Comparison of ENCODE assay signal across 8 cellular contexts in the genomic region with DNA sequence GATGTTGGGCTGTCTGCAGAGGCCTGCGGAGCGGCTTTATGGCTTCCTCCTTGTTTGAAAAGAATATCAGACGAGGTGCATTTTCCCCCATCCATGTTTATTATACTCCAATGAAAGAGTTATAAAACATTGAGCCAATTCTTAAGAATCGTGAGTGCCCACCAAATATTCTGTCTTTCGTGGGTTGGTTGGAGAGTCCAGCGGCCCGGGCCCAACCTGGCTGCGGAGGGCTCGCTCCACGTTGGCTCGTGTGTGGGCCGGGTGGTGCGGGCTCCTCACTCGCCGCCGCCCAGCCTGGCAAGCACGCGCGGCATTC. TPM values are rescaled to one million over a fixed set of nuclear protein-coding genes. Genes with fewer than 3 reads are reported as not detected.
DNase-seq lines count a peak whose midpoint lies in the region; ATAC-seq and TF ChIP-seq lines count a peak whose summit lies in the region.

No MANE protein-coding gene starts in this region.

- no peak for ATAC-seq in GM19463 (IDR thresholded peaks at IDR 0.05; ENCODE audit: unreplicated experiment)
- no peak for ATAC-seq in GM18868 (IDR thresholded peaks at IDR 0.05; ENCODE audit: unreplicated experiment)

- H3K79me2 ChIP-seq in DOHH2 (ENCODE audit: control insufficient read depth, low read length) (peaks cover 35% of the 10 kb centered on the region), SU-DHL-6 (ENCODE audit: insufficient read depth, low read length) (peaks cover 14% of the 10 kb centered on the region)

- H3K27me3 ChIP-seq in DOHH2 (ENCODE audit: control insufficient read depth, low read length) (peaks cover 17% of the 10 kb centered on the region), SU-DHL-6 (ENCODE audit: low read length) (no peaks in the 10 kb centered on the region), prostate gland (replicated peaks; ENCODE audit: insufficient read depth) (no peaks in the 10 kb centered on the region)

- H3K9me3 ChIP-seq in DOHH2 (ENCODE audit: control insufficient read depth, insufficient read depth, low read length) (no peaks in the 10 kb centered on the region), SU-DHL-6 (ENCODE audit: insufficient read depth, low read length) (no peaks in the 10 kb centered on the region), prostate gland (no peaks in the 10 kb centered on the region)

- H3K27ac ChIP-seq in DOHH2 (ENCODE audit: low read depth, low read length) (no peak overlapping the region), SU-DHL-6 (ENCODE audit: low read depth, low read length) (no peak overlapping the region), prostate gland (no peak overlapping the region)

- H2AFZ ChIP-seq in SU-DHL-6 (ENCODE audit: low read depth, low read length, severe bottlenecking), result peak overlapping the region; percentile 92

- H3F3A ChIP-seq in DOHH2 (ENCODE audit: control insufficient read depth, insufficient read depth), result no peaks in the 10 kb centered on the region
- H3F3A ChIP-seq in SU-DHL-6 (ENCODE audit: insufficient read depth), result no peaks in the 10 kb centered on the region

- H3K36me3 ChIP-seq in DOHH2 (ENCODE audit: control insufficient read depth, low read length) (peaks cover 11% of the 10 kb centered on the region; the same call in 1 of the 2 replicates), SU-DHL-6 (ENCODE audit: low read length) (no peaks in the 10 kb centered on the region), prostate gland (no peaks in the 10 kb centered on the region)

- H3K4me3 ChIP-seq in DOHH2 (ENCODE audit: low read length) (peak overlapping the region; percentile 77), SU-DHL-6 (ENCODE audit: insufficient read depth, low read length, poor library complexity, severe bottlenecking) (peak overlapping the region; percentile 62), foreskin fibroblast (ENCODE audit: low read depth in 1 of 2, low read length in 2 of 2) (peak overlapping the region; percentile 57 to 63), prostate gland (peak overlapping the region; percentile 62 to 71)

- H3K4me1 ChIP-seq in DOHH2 (ENCODE audit: control insufficient read depth, low read length) (peaks cover 21% of the 10 kb centered on the region), prostate gland (replicated peaks) (peaks cover 2% of the 10 kb centered on the region)

- TF ChIP-seq CTCF in DOHH2 (IDR thresholded peaks at IDR 0.05; ENCODE audit: low read depth, low read length, poor library complexity, severe bottlenecking), result no peak
- no peak for TF ChIP-seq CTCF in SU-DHL-6 (IDR thresholded peaks at IDR 0.05; ENCODE audit: insufficient read depth, low read length, poor library complexity, severe bottlenecking)
- no peak for TF ChIP-seq CTCF in foreskin fibroblast (IDR thresholded peaks at IDR 0.05; ENCODE audit: low read depth, low read length)
- TF ChIP-seq CTCF in prostate gland (IDR thresholded peaks at IDR 0.05), result no peak

- 51% methylated on average over 9 of the region's 19 CpGs for WGBS in prostate gland

- no peak for DNase-seq in foreskin fibroblast
- DNase-seq in prostate gland (ENCODE audit: low spot score), result no peak
- DNase-seq in Ammon's horn (ENCODE audit: low spot score), result no peak
- no peak for DNase-seq in medulla oblongata (ENCODE audit: extremely low spot score)

- peak overlapping the region; percentile 58 for H3K9ac ChIP-seq in SU-DHL-6 (ENCODE audit: low read length)

- H3K9me2 ChIP-seq in DOHH2 (replicated peaks; ENCODE audit: control insufficient read depth, low read length) (no peaks in the 10 kb centered on the region), SU-DHL-6 (replicated peaks; ENCODE audit: insufficient read depth, low read length) (no peaks in the 10 kb centered on the region)

- intact Hi-C loops in prostate gland (cut with DNase I), result no loop called here

- H4K20me1 ChIP-seq in DOHH2 (ENCODE audit: control insufficient read depth, insufficient read depth, low read depth, low read length) (peaks cover 20% of the 10 kb centered on the region), SU-DHL-6 (ENCODE audit: low read depth, low read length) (peaks cover 4% of the 10 kb centered on the region; the same call in 1 of the 2 replicates)

- no peak for TF ChIP-seq POLR2A in prostate gland (IDR thresholded peaks at IDR 0.05)

- H3K4me2 ChIP-seq in DOHH2 (ENCODE audit: low read length) (peak overlapping the region; percentile 89), SU-DHL-6 (ENCODE audit: low read depth, low read length, poor library complexity, severe bottlenecking) (peak overlapping the region; percentile 65)

RNA-seq across cellular contexts. Expression of a gene that starts 0.7 kb away (rescaled TPM):
- 100 to 1,000 TPM in 1 of 2 donors, 10 to 100 TPM in 1; 69.0 to 233 TPM for total RNA-seq in prostate gland
